10 cellular contexts compared by ENCODE assay signal in the genomic region with DNA sequence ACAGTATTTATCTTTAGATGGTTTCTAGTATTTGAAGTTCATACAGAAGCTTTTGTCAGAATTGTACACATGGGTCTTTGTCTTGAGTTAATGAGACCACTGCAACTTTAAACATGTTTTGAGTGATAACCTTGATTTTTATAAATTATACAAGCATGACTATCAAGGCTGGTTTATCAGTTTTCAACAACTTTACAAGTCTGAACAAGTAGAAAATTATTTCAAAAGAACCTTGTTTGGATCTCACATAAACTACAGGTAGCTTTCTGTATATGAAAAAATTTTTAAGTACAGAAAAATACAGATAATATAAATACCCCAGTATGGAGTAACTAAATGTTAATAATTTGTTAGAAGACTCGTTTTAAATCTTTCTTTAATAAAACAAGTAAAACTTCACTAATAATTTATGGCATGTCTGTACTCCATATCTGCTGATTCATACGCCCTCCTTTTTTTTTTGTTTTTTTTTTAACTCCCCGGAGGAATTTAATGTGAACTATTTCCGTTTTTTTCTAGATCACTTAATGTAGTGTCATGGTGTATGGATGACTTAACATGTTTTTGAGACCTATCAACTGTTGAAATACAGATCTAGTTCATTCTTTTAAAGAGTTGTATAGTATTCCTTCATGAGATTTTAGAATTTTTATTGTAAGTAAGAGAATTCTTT. TPM values are rescaled to one million over a fixed set of nuclear protein-coding genes. Genes with fewer than 3 reads are reported as not detected.
DNase-seq lines count a peak whose midpoint lies in the region; ATAC-seq, FAIRE-seq and TF ChIP-seq lines count a peak whose summit lies in the region.
"Had no signal": no experiment of that assay in that cellular context is flagged by ENCODE, and none has a peak within 500 bp of the region (broad histone marks: within the 10 kb centered on the region; RNA-seq: fewer than 3 reads in every experiment).

No MANE protein-coding gene starts in this region.

- no peak for FAIRE-seq in H54 (lab: Jason Lieb, UNC)

- no peaks in the 10 kb centered on the region for H3K9me3 Mint-ChIP-seq in stimulated activated naive CD8-positive, alpha-beta T cell treated with anti-CD3 and anti-CD28 coated beads, Interleukin-15, Interleukin-2, amounts not matched to agents 100 ng/mL and 50 ng/mL, for 24 hours
- no peaks in the 10 kb centered on the region for H3K9me3 Mint-ChIP-seq in stimulated activated naive CD8-positive, alpha-beta T cell treated with anti-CD3 and anti-CD28 coated beads, Interleukin-15, amount 100 ng/mL, for 72 hours

- H3K36me3 Mint-ChIP-seq in stimulated activated naive CD8-positive, alpha-beta T cell treated with anti-CD3 and anti-CD28 coated beads, Interleukin-15, Interleukin-2, amounts not matched to agents 100 ng/mL and 50 ng/mL, for 24 hours (ENCODE audit: low read depth), result peaks cover 11% of the 10 kb centered on the region
- H3K36me3 Mint-ChIP-seq in T-helper 17 cell (ENCODE audit: low read depth), result no peaks in the 10 kb centered on the region

- no peaks in the 10 kb centered on the region for H3K27me3 Mint-ChIP-seq in stimulated activated naive CD8-positive, alpha-beta T cell treated with anti-CD3 and anti-CD28 coated beads, Interleukin-15, Interleukin-2, amounts not matched to agents 100 ng/mL and 50 ng/mL, for 24 hours
- no peaks in the 10 kb centered on the region for H3K27me3 Mint-ChIP-seq in stimulated activated naive CD8-positive, alpha-beta T cell treated with anti-CD3 and anti-CD28 coated beads, Interleukin-15, amount 100 ng/mL, for 72 hours
- no peaks in the 10 kb centered on the region for H3K27me3 Mint-ChIP-seq in T-helper 17 cell

- no peak for TF ChIP-seq CTCF in fibroblast of mammary gland (conservative IDR thresholded peaks at IDR 0.05; ENCODE audit: control insufficient read depth, insufficient read depth, low read depth, low read length)

- no peak overlapping the region for H3K4me3 Mint-ChIP-seq in stimulated activated naive CD8-positive, alpha-beta T cell treated with anti-CD3 and anti-CD28 coated beads, Interleukin-15, Interleukin-2, amounts not matched to agents 100 ng/mL and 50 ng/mL, for 24 hours
- no peak overlapping the region for H3K4me3 Mint-ChIP-seq in stimulated activated naive CD8-positive, alpha-beta T cell treated with anti-CD3 and anti-CD28 coated beads, Interleukin-15, amount 100 ng/mL, for 72 hours
- no peak overlapping the region for H3K4me3 Mint-ChIP-seq in T-helper 17 cell

- H3K27ac Mint-ChIP-seq in stimulated activated naive CD8-positive, alpha-beta T cell treated with anti-CD3 and anti-CD28 coated beads, Interleukin-15, Interleukin-2, amounts not matched to agents 100 ng/mL and 50 ng/mL, for 24 hours, result peak overlapping the region; percentile 29
- peak overlapping the region in 1 of 2 donors; percentile 86 for H3K27ac Mint-ChIP-seq in stimulated activated naive CD8-positive, alpha-beta T cell treated with anti-CD3 and anti-CD28 coated beads, Interleukin-15, amount 100 ng/mL, for 72 hours
- H3K27ac Mint-ChIP-seq in T-helper 17 cell, result no peak overlapping the region

- H3K9me3 ChIP-seq in T-helper 17 cell (ENCODE audit: control insufficient read depth, low read length, poor library complexity, severe bottlenecking), result no peaks in the 10 kb centered on the region
- H3K9me3 ChIP-seq: Peyer's patch, upper lobe of right lung had no signal

- peaks cover 32% of the 10 kb centered on the region for H3K4me1 Mint-ChIP-seq in stimulated activated naive CD8-positive, alpha-beta T cell treated with anti-CD3 and anti-CD28 coated beads, Interleukin-15, Interleukin-2, amounts not matched to agents 100 ng/mL and 50 ng/mL, for 24 hours (ENCODE audit: low read depth)
- H3K4me1 Mint-ChIP-seq in stimulated activated naive CD8-positive, alpha-beta T cell treated with anti-CD3 and anti-CD28 coated beads, Interleukin-15, amount 100 ng/mL, for 72 hours, result peaks cover 35% of the 10 kb centered on the region
- H3K4me1 Mint-ChIP-seq in T-helper 17 cell, result peaks cover 27% of the 10 kb centered on the region

- H3K4me3 ChIP-seq in fibroblast of mammary gland (ENCODE audit: control insufficient read depth, low read depth, low read length), result no peak overlapping the region
- H3K4me3 ChIP-seq: Peyer's patch, upper lobe of right lung had no signal

- TF ChIP-seq POLR2A in H54 (IDR thresholded peaks at IDR 0.05; ENCODE audit: low read depth, low read length), result no peak

- no peak for DNase-seq in stimulated activated naive CD8-positive, alpha-beta T cell treated with anti-CD3 and anti-CD28 coated beads, Interleukin-15, amount 100 ng/mL, for 72 hours
- DNase-seq in T-helper 17 cell (no peak), fibroblast of mammary gland (ENCODE audit: low read depth) (peak; percentile 66), H54 (ENCODE audit: insufficient read length, low spot score) (no peak), putamen (ENCODE audit: low spot score) (no peak)
- DNase-seq: Peyer's patch, upper lobe of right lung had no signal

- ATAC-seq in stimulated activated naive CD8-positive, alpha-beta T cell treated with anti-CD3 and anti-CD28 coated beads, Interleukin-15, amount 100 ng/mL, for 72 hours, result no peak
- ATAC-seq in T-helper 17 cell (peak; percentile 33), HG02840 (IDR thresholded peaks at IDR 0.05; ENCODE audit: low FRiP score, unreplicated experiment) (no peak), GM18861 (IDR thresholded peaks at IDR 0.05; ENCODE audit: unreplicated experiment) (no peak)
- ATAC-seq: upper lobe of right lung had no signal

RNA-seq across cellular contexts. Expression of a gene that starts 18.3 kb away (rescaled TPM):
- total RNA-seq in T-helper 17 cell, result 10 to 100 TPM; 23.7 to 30.8 TPM
